ENCODE assay signal across 1 cellular context in the genomic region with DNA sequence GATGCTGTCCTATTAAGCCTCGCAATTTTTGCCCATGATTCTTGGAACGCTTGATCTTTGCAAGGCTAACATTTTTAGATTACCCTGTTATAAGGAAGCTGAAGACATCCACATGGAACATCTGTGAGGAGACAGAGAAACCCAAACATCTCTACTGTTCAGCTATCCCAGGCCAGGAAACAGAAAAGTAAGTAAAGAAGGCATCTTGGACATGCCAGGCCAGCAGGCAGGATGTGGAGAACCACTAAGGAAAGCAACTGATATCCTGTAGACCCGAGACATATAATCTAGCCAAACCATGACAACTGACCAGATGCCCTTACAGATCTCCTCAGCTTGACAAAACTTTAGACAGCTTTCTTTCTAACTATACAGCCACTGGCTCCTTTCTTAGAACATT.
TF ChIP-seq lines count a peak whose summit lies in the region.

No MANE protein-coding gene starts in this region.

TF ChIP-seq in H1, 55 proteins besides CTCF, POLR2A, EP300 and RAD21:
- TF ChIP-seq, protein P1, sequence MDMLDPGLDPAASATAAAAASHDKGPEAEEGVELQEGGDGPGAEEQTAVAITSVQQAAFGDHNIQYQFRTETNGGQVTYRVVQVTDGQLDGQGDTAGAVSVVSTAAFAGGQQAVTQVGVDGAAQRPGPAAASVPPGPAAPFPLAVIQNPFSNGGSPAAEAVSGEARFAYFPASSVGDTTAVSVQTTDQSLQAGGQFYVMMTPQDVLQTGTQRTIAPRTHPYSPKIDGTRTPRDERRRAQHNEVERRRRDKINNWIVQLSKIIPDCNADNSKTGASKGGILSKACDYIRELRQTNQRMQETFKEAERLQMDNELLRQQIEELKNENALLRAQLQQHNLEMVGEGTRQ (IDR thresholded peaks at IDR 0.05; ENCODE audit: low read length): no peak
- TF ChIP-seq SUZ12 (IDR thresholded peaks at IDR 0.05; ENCODE audit: low read length) (no peak), CHD1 (IDR thresholded peaks at IDR 0.05; ENCODE audit: low read depth, low read length) (no peak), ASH2L (IDR thresholded peaks at IDR 0.05; ENCODE audit: low read length) (no peak), RXRA (IDR thresholded peaks at IDR 0.05; ENCODE audit: insufficient read depth, low read depth, low read length) (no peak), JUN (IDR thresholded peaks at IDR 0.05; ENCODE audit: low read depth, low read length) (no peak), HDAC6 (IDR thresholded peaks at IDR 0.05; ENCODE audit: low read depth, low read length) (no peak), RNF2 (IDR thresholded peaks at IDR 0.05; ENCODE audit: borderline replicate concordance, low read depth, low read length, missing control alignments, poor library complexity, severe bottlenecking) (no peak), CEBPB (IDR thresholded peaks at IDR 0.05; ENCODE audit: low read depth, low read length) (no peak), GABPA (IDR thresholded peaks at IDR 0.05; ENCODE audit: borderline replicate concordance, insufficient read depth, low read length) (no peak), TAF7 (optimal IDR thresholded peaks at IDR 0.05; ENCODE audit: borderline replicate concordance, low read depth, low read length) (no peak)
